ENCODE assay signal across 7 cellular contexts in the genomic region with DNA sequence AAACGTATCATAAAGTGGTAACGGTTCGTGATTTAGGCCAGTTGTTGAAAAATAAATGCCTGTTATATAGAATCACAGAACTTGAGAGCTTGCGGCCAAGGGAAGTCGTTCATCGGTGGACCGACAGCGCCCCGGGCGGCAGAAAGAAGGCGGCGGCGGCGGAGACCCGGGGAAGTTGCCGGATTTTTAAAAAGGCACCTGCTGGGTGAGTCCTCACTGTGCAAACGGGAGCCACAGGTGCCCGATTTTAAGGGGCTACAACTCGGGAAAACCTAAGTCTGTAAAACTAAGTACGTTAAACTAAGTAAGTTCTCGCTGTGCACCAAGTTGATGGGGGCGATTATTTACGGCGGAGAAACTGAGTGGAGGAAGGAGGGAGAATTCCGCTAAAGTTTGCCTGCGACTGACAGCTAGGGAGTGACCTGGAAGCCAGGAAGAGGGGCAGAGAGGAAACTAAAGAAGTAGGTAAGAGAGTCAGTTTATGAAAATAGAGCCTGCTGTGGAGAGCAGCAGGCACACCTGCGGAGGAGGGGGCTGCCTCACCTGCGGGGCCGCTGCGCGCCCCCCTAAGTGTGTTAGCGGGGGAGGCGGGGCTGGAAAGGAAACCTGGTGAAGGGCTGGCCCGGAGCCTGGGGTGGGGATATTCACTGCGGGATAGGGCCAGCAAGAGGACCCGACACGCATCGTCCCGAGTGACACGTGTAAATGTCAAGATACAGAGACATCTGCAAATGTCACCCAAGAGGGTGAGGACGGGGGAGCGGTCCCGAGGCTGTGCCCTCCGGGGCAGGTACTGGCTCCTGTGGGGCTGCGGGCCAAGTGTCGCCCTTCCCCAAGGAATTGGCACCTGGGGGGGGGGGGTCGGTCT. TPM values are rescaled to one million over a fixed set of nuclear protein-coding genes. Genes with fewer than 3 reads are reported as not detected.
DNase-seq lines count a peak whose midpoint lies in the region; ATAC-seq, FAIRE-seq and TF ChIP-seq lines count a peak whose summit lies in the region.

No MANE protein-coding gene starts in this region.

- no TSS peak for BruUV-seq in PC-3 (replicated peaks; lab: Mats Ljungman, UMichigan)

- POLR2A ChIA-PET in PC-3 (lab: Charles Lee; ENCODE audit: unreplicated experiment), result interaction anchor here (0.6 kb wide), 1 partner anchor 182 kb away, joined by 6 read pairs; no protein-coding TSS in a partner anchor

- peak; percentile 71 for ATAC-seq in PC-3
- no peak for ATAC-seq in GM18511 (IDR thresholded peaks at IDR 0.05; ENCODE audit: unreplicated experiment)

- intact Hi-C loops in PC-3 (cut with micrococcal nuclease), result loop anchor here (1.0 to 10.0 kb wide), 6 partner anchors 85 to 520 kb away; no protein-coding TSS in a partner anchor

- H3K27ac ChIP-seq in PC-3 (ENCODE audit: low read length), result peak overlapping the region; percentile 12; the same call in 1 of the 2 replicates

- DNase-seq in GM19239 (ENCODE audit: insufficient read length, low spot score), result peak; percentile 18
- peak; percentile 73 for DNase-seq in PC-3
- DNase-seq in astrocyte of the hippocampus (ENCODE audit: low read depth, low spot score), result peak; percentile 93
- DNase-seq in hypothalamus (lab: John Stamatoyannopoulos, UW), result peak in 39 of 51 donors; percentile 18 to 79 (median 49)
- DNase-seq in retina, result peak; percentile 86
- no peak for DNase-seq in GM19238 (ENCODE audit: insufficient read length, low spot score)

- no peaks in the 10 kb centered on the region for H3K27me3 ChIP-seq in PC-3 (ENCODE audit: low read length)

- H3K4me2 ChIP-seq in PC-3 (ENCODE audit: low read length), result peak overlapping the region; percentile 92

- H3K9me3 ChIP-seq in PC-3 (ENCODE audit: low read length), result no peaks in the 10 kb centered on the region

- CTCF ChIA-PET in PC-3 (lab: Charles Lee), result interaction anchor here (0.6 to 1.0 kb wide), 3 partner anchors 14 to 135 kb away, joined by 3 read pairs; no protein-coding TSS in a partner anchor

- no peaks in the 10 kb centered on the region for H3K79me2 ChIP-seq in PC-3 (ENCODE audit: low read length)

- FAIRE-seq in GM19239 (lab: Jason Lieb, UNC), result no peak

- no peaks in the 10 kb centered on the region for H3K36me3 ChIP-seq in PC-3 (ENCODE audit: low read depth, low read length)

- no peaks in the 10 kb centered on the region for H3F3A ChIP-seq in PC-3 (ENCODE audit: low read length, unreplicated experiment)

- no peaks in the 10 kb centered on the region for H3K9me2 ChIP-seq in PC-3 (replicated peaks; ENCODE audit: low read length)

- H3K4me1 ChIP-seq in PC-3 (ENCODE audit: insufficient read depth, low read length), result peaks cover 25% of the 10 kb centered on the region

- peak; percentile 76 for TF ChIP-seq CTCF in PC-3 (conservative IDR thresholded peaks at IDR 0.05; ENCODE audit: low read depth, low read length)

- H4K20me1 ChIP-seq in PC-3 (ENCODE audit: low read length), result no peaks in the 10 kb centered on the region

- peak overlapping the region; percentile 90 for H2AFZ ChIP-seq in PC-3 (ENCODE audit: low read length)

- peak overlapping the region; percentile 65 for H3K9ac ChIP-seq in PC-3 (ENCODE audit: low read length)

- H3K4me3 ChIP-seq in PC-3 (ENCODE audit: low read length), result peak overlapping the region; percentile 73

RNA-seq across cellular contexts. Expression of a gene that starts 1.0 kb away (rescaled TPM):
- 3.4 and 9.4 TPM in 2 replicates for total RNA-seq in PC-3 (2014; rRNA removed)
